8 cellular contexts compared by ENCODE assay signal in genomic region chr2:175167792-175168563, GRCh38. TPM values are rescaled to one million over a fixed set of nuclear protein-coding genes. Genes with fewer than 3 reads are reported as not detected.
DNase-seq lines count a peak whose midpoint lies in the region; ATAC-seq and TF ChIP-seq lines count a peak whose summit lies in the region.

Gene ATF2 (minus strand): TSS chr2:175168203. CDS start chr2:175136443, 31,760 bp downstream.

- no peaks in the 10 kb centered on the region for H3K9me3 Mint-ChIP-seq in CD8-positive, alpha-beta memory T cell

- ATAC-seq in GM19468 (IDR thresholded peaks at IDR 0.05; ENCODE audit: extremely low read depth, unreplicated experiment) (peak; percentile 90), lower lobe of right lung (peak; percentile 97 to 99)

- DNase-seq in CD8-positive, alpha-beta memory T cell = peak; percentile 97 to 99 (median 98)
- DNase-seq in HS-5 (ENCODE audit: low read depth) = peak; percentile 99
- DNase-seq in NK-92 treated with Interleukin-12 subunit alpha and Interleukin-12 subunit beta, amount 100 ng/mL, for 24 hours (lab: John Stamatoyannopoulos, UW) = peak; percentile 99
- peak; percentile 96 for DNase-seq in activated CD8-positive, alpha-beta memory T cell treated with anti-CD3 and anti-CD28 coated beads for 24 hours
- DNase-seq in effector CD4-positive, alpha-beta T cell = peak; percentile 96
- peak; percentile 99 for DNase-seq in lower lobe of right lung
- DNase-seq in stimulated activated CD4-positive, alpha-beta T cell treated with anti-CD3 and anti-CD28 coated beads, TNF-alpha, amount 100 ng/mL, for 24 hours (ENCODE audit: low read depth in 3 of 3) = peak; percentile 93 to 98 (median 97)

- no peaks in the 10 kb centered on the region for H3K36me3 ChIP-seq in CD8-positive, alpha-beta memory T cell (ENCODE audit: insufficient read depth, low read length)
- H3K36me3 ChIP-seq in lower lobe of right lung = no peaks in the 10 kb centered on the region

- H3K4me1 Mint-ChIP-seq in CD8-positive, alpha-beta memory T cell = peaks cover 43 to 72% (median 69%) of the 10 kb centered on the region in 3 donors

- H3K4me3 ChIP-seq in CD8-positive, alpha-beta memory T cell (ENCODE audit: low read length) = peak within 1 kb of the TSS; percentile 99
- H3K4me3 ChIP-seq in lower lobe of right lung = peak within 1 kb of the TSS; percentile 97

- peaks cover 26% of the 10 kb centered on the region for H3K4me1 ChIP-seq in CD8-positive, alpha-beta memory T cell (ENCODE audit: insufficient read depth, low read length)
- peaks cover 26% of the 10 kb centered on the region for H3K4me1 ChIP-seq in lower lobe of right lung

- H3K27me3 ChIP-seq in CD8-positive, alpha-beta memory T cell (ENCODE audit: insufficient read depth, low read length, poor library complexity, severe bottlenecking) = no peaks in the 10 kb centered on the region
- no peaks in the 10 kb centered on the region for H3K27me3 ChIP-seq in lower lobe of right lung (ENCODE audit: low read depth)

- H3K4me3 Mint-ChIP-seq in CD8-positive, alpha-beta memory T cell = peak within 1 kb of the TSS; percentile 90 to 100 (median 99)

- peak within 1 kb of the TSS; percentile 96 for H3K27ac ChIP-seq in CD8-positive, alpha-beta memory T cell (ENCODE audit: low read depth, low read length)
- peak within 1 kb of the TSS; percentile 95 for H3K27ac ChIP-seq in lower lobe of right lung

- peaks cover 0 to 11% (median 1%) of the 10 kb centered on the region in 3 donors for H3K36me3 Mint-ChIP-seq in CD8-positive, alpha-beta memory T cell

- POLR2A ChIA-PET in CD8-positive, alpha-beta memory T cell (lab: Charles Lee) = interaction anchor here (0.7 to 1.0 kb wide), 3 partner anchors 11 to 23 kb away, joined by 3 to 7 read pairs (median 5); partner anchors contain the start of gene ATP5MC3

- H3K9me3 ChIP-seq in CD8-positive, alpha-beta memory T cell (ENCODE audit: low read length) = no peaks in the 10 kb centered on the region
- H3K9me3 ChIP-seq in lower lobe of right lung = no peaks in the 10 kb centered on the region

- no peaks in the 10 kb centered on the region for H3K27me3 Mint-ChIP-seq in CD8-positive, alpha-beta memory T cell

- CTCF ChIA-PET in CD8-positive, alpha-beta memory T cell (lab: Charles Lee) = no interaction called here

- TF ChIP-seq CTCF in lower lobe of right lung (IDR thresholded peaks at IDR 0.05) = no peak

- H3K27ac Mint-ChIP-seq in CD8-positive, alpha-beta memory T cell = peak within 1 kb of the TSS; percentile 70 to 100 (median 98)

- intact Hi-C loops in lower lobe of right lung (cut with DNase I) = no loop called here

RNA-seq across cellular contexts. Expression of gene ATF2, which starts in this region (rescaled TPM):
- 10 to 100 TPM; 50.1 to 51.0 TPM for total RNA-seq in CD8-positive, alpha-beta memory T cell
- polyA plus RNA-seq in CD8-positive, alpha-beta memory T cell = 37.3 TPM
- 48.0 TPM for total RNA-seq in lower lobe of right lung

Comparison
In these comparisons a context has a peak if more than half of its experiments do, and no peak if none do; other contexts are left out.
1. Peak in every context shown above with its lines: DNase-seq, ATAC-seq, H3K4me3 ChIP-seq and H3K27ac ChIP-seq.